27 cellular contexts compared by ENCODE assay signal in the genomic region with DNA sequence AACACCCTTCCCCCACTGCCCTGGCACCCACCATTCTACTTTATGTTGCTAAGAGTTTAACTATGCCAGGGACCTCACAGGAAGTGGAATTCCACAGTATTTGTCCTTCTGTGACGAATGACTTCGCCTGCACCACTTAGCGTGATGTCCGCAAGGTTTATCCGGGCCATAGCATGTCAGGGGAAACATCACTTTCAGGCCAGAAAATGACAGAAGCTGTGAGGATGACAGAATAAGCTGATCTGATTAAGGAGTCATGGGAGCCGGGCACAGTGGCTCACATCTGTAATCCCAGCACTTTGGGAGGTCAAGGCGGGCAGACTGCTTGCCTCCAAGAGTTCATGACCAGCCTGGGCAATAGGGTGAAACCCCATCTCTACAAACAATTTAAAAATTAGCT.
"Had no signal": no experiment of that assay in that cellular context is flagged by ENCODE, and none has a peak within 500 bp of the region (broad histone marks: within the 10 kb centered on the region; RNA-seq: fewer than 3 reads in every experiment).

No MANE protein-coding gene starts in this region.

- H3K36me3 Mint-ChIP-seq: activated naive CD4-positive, alpha-beta T cell treated with anti-CD3 and anti-CD28 coated beads, Interleukin-2, amount 50 U/mL, for 72 hours had no signal

- H3K9me3 ChIP-seq: ascending aorta, body of pancreas, Peyer's patch had no signal

- DNase-seq: activated CD4-positive, CD25-positive, alpha-beta regulatory T cell; activated CD8-positive, alpha-beta memory T cell treated with anti-CD3 and anti-CD28 coated beads, Interleukin-2, amount 50 U/mL, for 4 hours; activated CD8-positive, alpha-beta T cell treated with anti-CD3 and anti-CD28 coated beads for 36 hours; activated naive CD4-positive, alpha-beta T cell treated with Interleukin-2 at 50 U/mL for 16 hours; activated naive CD8-positive, alpha-beta T cell treated with anti-CD3 and anti-CD28 coated beads, Interleukin-2, amount 50 U/mL, for 24 hours; amniotic stem cell; body of pancreas; central memory CD4-positive, alpha-beta T cell; Karpas-422; MM.1S; NCI-H1105 treated with DMSO at 0.1 percent for 48 hours; NCI-H1436 treated with DMSO at 0.1 percent for 48 hours; NCI-H187; NCI-H2081 treated with DMSO at 0.1 percent for 48 hours; NCI-H2227 treated with DMSO at 0.1 percent for 48 hours; NCI-H446 treated with DMSO at 0.1 percent for 48 hours; NCI-H524 treated with DMSO at 0.1 percent for 48 hours; NCI-H748 treated with DMSO at 0.1 percent for 48 hours; NK-92 treated with Interleukin-12 subunit alpha and Interleukin-12 subunit beta, amount 100 ng/mL, for 24 hours; Peyer's patch; Right ventricle myocardium superior; T-helper 9 cell had no signal

- H3K4me3 ChIP-seq: ascending aorta, body of pancreas, K562, Peyer's patch had no signal

- H3K27ac ChIP-seq: ascending aorta, body of pancreas, Peyer's patch, RWPE1 had no signal

- H3K27me3 Mint-ChIP-seq: activated CD8-positive, alpha-beta T cell treated with anti-CD3 and anti-CD28 coated beads for 36 hours had no signal

- H3K27me3 ChIP-seq: ascending aorta, body of pancreas, Peyer's patch had no signal

- H3K4me3 Mint-ChIP-seq: activated CD8-positive, alpha-beta T cell treated with anti-CD3 and anti-CD28 coated beads for 36 hours; activated naive CD8-positive, alpha-beta T cell treated with anti-CD3 and anti-CD28 coated beads, Interleukin-2, amount 50 U/mL, for 24 hours; T-helper 1 cell treated with Interleukin-12 subunit alpha and Interleukin-12 subunit beta and Interleukin-4 antibody, amounts not matched to agents 30 μg/mL and 1 μg/mL, for 36 hours had no signal

- H3K4me1 ChIP-seq: ascending aorta, body of pancreas, Peyer's patch had no signal

- H3K36me3 ChIP-seq: ascending aorta, Peyer's patch had no signal

- ATAC-seq: activated CD8-positive, alpha-beta T cell treated with anti-CD3 and anti-CD28 coated beads for 36 hours; activated naive CD4-positive, alpha-beta T cell treated with anti-CD3 and anti-CD28 coated beads, Interleukin-2, amount 50 U/mL, for 72 hours; activated naive CD8-positive, alpha-beta T cell treated with anti-CD3 and anti-CD28 coated beads, Interleukin-2, amount 50 U/mL, for 24 hours; body of pancreas; K562 had no signal

- H3K27ac Mint-ChIP-seq: activated CD8-positive, alpha-beta T cell treated with anti-CD3 and anti-CD28 coated beads for 36 hours; activated naive CD8-positive, alpha-beta T cell treated with anti-CD3 and anti-CD28 coated beads, Interleukin-2, amount 50 U/mL, for 24 hours; T-helper 1 cell treated with Interleukin-12 subunit alpha and Interleukin-12 subunit beta and Interleukin-4 antibody, amounts not matched to agents 30 μg/mL and 1 μg/mL, for 36 hours had no signal
